Comparison of ENCODE assay signal across 8 cellular contexts in genomic region chr19:10420444-10421239, GRCh38. TPM values are rescaled to one million over a fixed set of nuclear protein-coding genes. Genes with fewer than 3 reads are reported as not detected.
DNase-seq lines count a peak whose midpoint lies in the region; ATAC-seq lines count a peak whose summit lies in the region.

TSS of gene PDE4A (plus strand) at chr19:10420538. CDS start at chr19:10420765, 227 bp downstream.

- DNase-seq in SHP77 (lab: John Stamatoyannopoulos, UW) = peak; percentile 36 to 41
- no peak for DNase-seq in SHP77 treated with DMSO at 0.1 percent for 48 hours (lab: John Stamatoyannopoulos, UW)
- DNase-seq in NCI-H69 (lab: John Stamatoyannopoulos, UW) = peak; percentile 79
- DNase-seq in activated gamma-delta T cell (lab: John Stamatoyannopoulos, UW) = peak; percentile 44
- DNase-seq in left ventricle myocardium superior = peak; percentile 34
- peak; percentile 56 to 70 for DNase-seq in stimulated activated CD4-positive, alpha-beta T cell treated with anti-CD3 and anti-CD28 coated beads, Interleukin-2, amount 100 ng/mL, for 24 hours
- no peak for DNase-seq in NCI-H1436 (lab: John Stamatoyannopoulos, UW)

- ATAC-seq in left ventricle myocardium superior = no peak
- ATAC-seq in GM18907 (IDR thresholded peaks at IDR 0.05; ENCODE audit: unreplicated experiment) = no peak

- intact Hi-C loops in left ventricle myocardium superior (cut with micrococcal nuclease) = no loop called here

RNA-seq across cellular contexts. Expression of gene PDE4A, which starts in this region (rescaled TPM):
- total RNA-seq in left ventricle myocardium superior = 36.1 TPM

Comparison
In these comparisons a context has a peak if more than half of its experiments do, and no peak if none do; other contexts are left out.
1. DNase-seq: peak in SHP77 (2 of 2), NCI-H69 (single experiment), activated gamma-delta T cell (single experiment), left ventricle myocardium superior (single experiment) and stimulated activated CD4-positive, alpha-beta T cell treated with anti-CD3 and anti-CD28 coated beads, Interleukin-2, amount 100 ng/mL, for 24 hours (2 of 2); none in SHP77 treated with DMSO at 0.1 percent for 48 hours (single experiment) and NCI-H1436 (single experiment).